ENCODE assay signal across 10 cellular contexts in the genomic region with DNA sequence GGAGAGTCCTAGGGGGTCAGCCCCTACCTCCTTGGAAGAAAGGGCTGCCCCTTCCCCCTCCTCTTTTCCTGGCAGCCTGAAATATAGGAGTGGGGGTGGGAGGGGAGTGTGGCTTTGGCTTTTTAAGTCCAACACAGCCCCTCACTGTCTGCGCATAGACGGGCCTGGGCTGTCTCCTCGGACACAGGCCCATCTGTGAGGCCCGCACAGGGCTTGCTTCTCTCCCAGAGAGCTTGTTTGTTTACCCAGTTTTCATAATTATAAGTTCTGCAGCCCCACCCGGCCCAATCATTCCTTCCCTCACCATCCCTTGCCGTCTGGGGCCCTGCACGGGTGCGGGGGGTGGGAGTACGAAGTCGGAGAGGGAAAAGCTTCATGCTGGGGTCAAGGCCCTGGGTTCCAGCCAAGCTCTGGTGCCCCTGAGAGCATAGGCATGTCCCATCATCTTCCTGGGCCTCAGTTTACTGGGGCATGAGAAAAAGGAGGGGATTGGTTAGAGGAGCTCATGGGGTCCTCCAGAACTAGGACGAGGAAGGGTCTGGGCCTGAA. TPM values are rescaled to one million over a fixed set of nuclear protein-coding genes. Genes with fewer than 3 reads are reported as not detected.
DNase-seq lines count a peak whose midpoint lies in the region; FAIRE-seq and TF ChIP-seq lines count a peak whose summit lies in the region.
"Had no signal": no experiment of that assay in that cellular context is flagged by ENCODE, and none has a peak within 500 bp of the region (broad histone marks: within the 10 kb centered on the region; RNA-seq: fewer than 3 reads in every experiment).

No MANE protein-coding gene starts in this region.

- H3K9ac ChIP-seq in astrocyte (ENCODE audit: low read length), result peak overlapping the region; percentile 47

- no peaks in the 10 kb centered on the region for H3K9me3 ChIP-seq in astrocyte (ENCODE audit: insufficient read depth, low read depth, low read length)
- H3K9me3 ChIP-seq in mesodermal cell (ENCODE audit: control insufficient read depth, low read length), result no peaks in the 10 kb centered on the region
- no peaks in the 10 kb centered on the region for H3K9me3 ChIP-seq in MG63

- H3K27ac ChIP-seq in astrocyte (ENCODE audit: low read depth, low read length) (peak overlapping the region; percentile 52), mesodermal cell (ENCODE audit: low read depth, low read length, severe bottlenecking) (peak overlapping the region; percentile 91)
- H3K27ac ChIP-seq: C4-2B had no signal

- H3K9me3 Mint-ChIP-seq in activated naive CD4-positive, alpha-beta T cell treated with anti-CD3 and anti-CD28 coated beads for 36 hours, result no peaks in the 10 kb centered on the region
- H3K9me3 Mint-ChIP-seq in astrocyte (ENCODE audit: unreplicated experiment), result peaks cover 2% of the 10 kb centered on the region
- no peaks in the 10 kb centered on the region for H3K9me3 Mint-ChIP-seq in type B pancreatic cell
- H3K9me3 Mint-ChIP-seq: immature natural killer cell had no signal

- intact Hi-C loops in activated naive CD4-positive, alpha-beta T cell treated with anti-CD3 and anti-CD28 coated beads for 36 hours (cut with micrococcal nuclease), result no loop called here

- H4K20me1 ChIP-seq in astrocyte (ENCODE audit: insufficient read depth, low read length), result peaks cover 82% of the 10 kb centered on the region

- no peak overlapping the region for H3K4me3 Mint-ChIP-seq in activated naive CD4-positive, alpha-beta T cell treated with anti-CD3 and anti-CD28 coated beads for 36 hours
- no peak overlapping the region for H3K4me3 Mint-ChIP-seq in astrocyte (ENCODE audit: unreplicated experiment)
- peak overlapping the region; percentile 58 for H3K4me3 Mint-ChIP-seq in type B pancreatic cell

- H3K27ac Mint-ChIP-seq in activated naive CD4-positive, alpha-beta T cell treated with anti-CD3 and anti-CD28 coated beads for 36 hours, result peak overlapping the region; percentile 39
- peak overlapping the region; percentile 12 for H3K27ac Mint-ChIP-seq in astrocyte (ENCODE audit: unreplicated experiment)
- H3K27ac Mint-ChIP-seq in type B pancreatic cell, result peak overlapping the region; percentile 98

- TF ChIP-seq CTCF in astrocyte (IDR thresholded peaks at IDR 0.05; ENCODE audit: insufficient read depth, low read depth, low read length) (no peak), type B pancreatic cell (conservative IDR thresholded peaks at IDR 0.05) (no peak)

- no peaks in the 10 kb centered on the region for H3K27me3 Mint-ChIP-seq in activated naive CD4-positive, alpha-beta T cell treated with anti-CD3 and anti-CD28 coated beads for 36 hours (ENCODE audit: low read depth)
- H3K27me3 Mint-ChIP-seq in astrocyte (ENCODE audit: low read depth, unreplicated experiment) (no peaks in the 10 kb centered on the region), type B pancreatic cell (no peaks in the 10 kb centered on the region)

- no peaks in the 10 kb centered on the region for H3K36me3 Mint-ChIP-seq in activated naive CD4-positive, alpha-beta T cell treated with anti-CD3 and anti-CD28 coated beads for 36 hours (ENCODE audit: low read depth)
- peaks cover 29% of the 10 kb centered on the region for H3K36me3 Mint-ChIP-seq in astrocyte (ENCODE audit: low read depth, unreplicated experiment)
- H3K36me3 Mint-ChIP-seq in type B pancreatic cell, result peaks cover 25% of the 10 kb centered on the region
- H3K36me3 Mint-ChIP-seq: immature natural killer cell had no signal

- peak overlapping the region; percentile 72 for H3K4me2 ChIP-seq in astrocyte (ENCODE audit: low read length)

- DNase-seq in activated naive CD4-positive, alpha-beta T cell treated with anti-CD3 and anti-CD28 coated beads for 36 hours, result no peak
- DNase-seq in activated naive CD4-positive, alpha-beta T cell treated with anti-CD3 and anti-CD28 coated beads, Interleukin-2, amount 50 U/mL, for 16 hours, result no peak
- DNase-seq in astrocyte (ENCODE audit: low read depth) (no peak), type B pancreatic cell (ENCODE audit: extremely low spot score, unreplicated experiment) (no peak), NCI-H2107 (lab: John Stamatoyannopoulos, UW) (no peak), frontal cortex (ENCODE audit: low spot score in 2 of 2) (no peak), MG63 (no peak)

- H3K27me3 ChIP-seq in astrocyte (ENCODE audit: insufficient read depth, low read length), result no peaks in the 10 kb centered on the region
- no peaks in the 10 kb centered on the region for H3K27me3 ChIP-seq in MG63

- CTCF ChIA-PET in activated naive CD4-positive, alpha-beta T cell treated with anti-CD3 and anti-CD28 coated beads for 36 hours (lab: Charles Lee), result interaction anchor here (0.6 to 2.0 kb wide), 7 partner anchors 10 to 604 kb away, joined by 3 to 5 read pairs (median 3); partner anchors contain the start of gene TOR2A

- 74 to 79% methylated on average over 4 to 5 of the region's 11 CpGs for WGBS in mesodermal cell (ENCODE audit: insufficient coverage in 2 of 2), 2 experiments

- peaks cover 45% of the 10 kb centered on the region for H3K4me1 Mint-ChIP-seq in activated naive CD4-positive, alpha-beta T cell treated with anti-CD3 and anti-CD28 coated beads for 36 hours (ENCODE audit: low read depth)
- H3K4me1 Mint-ChIP-seq in astrocyte (ENCODE audit: low read depth, unreplicated experiment) (peaks cover 77% of the 10 kb centered on the region), type B pancreatic cell (ENCODE audit: unreplicated experiment) (peaks cover 64% of the 10 kb centered on the region)

- no peak overlapping the region for H2AFZ ChIP-seq in astrocyte (ENCODE audit: low read depth, low read length)

- H3K4me1 ChIP-seq in astrocyte (ENCODE audit: insufficient read depth, low read length), result peaks cover 80% of the 10 kb centered on the region
- H3K4me1 ChIP-seq in mesodermal cell (ENCODE audit: control insufficient read depth, insufficient read depth, low read length, poor library complexity, severe bottlenecking), result peaks cover 88% of the 10 kb centered on the region

- FAIRE-seq in astrocyte (lab: Jason Lieb, UNC) (no peak), frontal cortex (lab: Jason Lieb, UNC) (no peak)

- H3K36me3 ChIP-seq in astrocyte (ENCODE audit: insufficient read depth, low read length), result peaks cover 11% of the 10 kb centered on the region
- H3K36me3 ChIP-seq in mesodermal cell (ENCODE audit: control insufficient read depth, insufficient read depth, low read length), result peaks cover 51% of the 10 kb centered on the region
- H3K36me3 ChIP-seq in MG63, result peaks cover 73% of the 10 kb centered on the region

- peaks cover 96% of the 10 kb centered on the region for H3K79me2 ChIP-seq in astrocyte (ENCODE audit: insufficient read depth, low read length)

- H3K4me3 ChIP-seq in astrocyte (ENCODE audit: insufficient read depth, low read depth, low read length), result no peak overlapping the region
- no peak overlapping the region for H3K4me3 ChIP-seq in mesodermal cell (ENCODE audit: extremely low read depth, insufficient read depth, low read length, poor library complexity, severe bottlenecking)
- no peak overlapping the region for H3K4me3 ChIP-seq in MG63

RNA-seq across cellular contexts. Expression of gene STXBP1, which starts 54.0 kb away (rescaled TPM):
- 10 to 100 TPM; 17.4 to 17.8 TPM for total RNA-seq in activated naive CD4-positive, alpha-beta T cell treated with anti-CD3 and anti-CD28 coated beads for 36 hours
- 39.6 and 45.4 TPM in 2 replicates for total RNA-seq in astrocyte
- 42.9 TPM for polyA plus RNA-seq in mesodermal cell (2013, experiment 1 of 2)
- polyA plus RNA-seq in mesodermal cell (2013, experiment 2 of 2), result 38.1 TPM
- 43.1 and 48.8 TPM in 2 replicates for total RNA-seq in type B pancreatic cell (ENCODE audit: low replicate concordance)
- total RNA-seq in frontal cortex, result 63.2 TPM
- total RNA-seq in MG63 (2014; rRNA removed; shearing (Covaris generic); ENCODE audit: low replicate concordance), result 0.36 and 87.7 TPM in 2 replicates

Comparison
In these comparisons a context has a peak if more than half of its experiments do, and no peak if none do; other contexts are left out.
1. H3K27ac Mint-ChIP-seq: peak in every context shown above with its lines; median percentile 98 in type B pancreatic cell; 39 in activated naive CD4-positive, alpha-beta T cell treated with anti-CD3 and anti-CD28 coated beads for 36 hours; 12 in astrocyte.